ENCODE assay signal across 28 cellular contexts in the genomic region with DNA sequence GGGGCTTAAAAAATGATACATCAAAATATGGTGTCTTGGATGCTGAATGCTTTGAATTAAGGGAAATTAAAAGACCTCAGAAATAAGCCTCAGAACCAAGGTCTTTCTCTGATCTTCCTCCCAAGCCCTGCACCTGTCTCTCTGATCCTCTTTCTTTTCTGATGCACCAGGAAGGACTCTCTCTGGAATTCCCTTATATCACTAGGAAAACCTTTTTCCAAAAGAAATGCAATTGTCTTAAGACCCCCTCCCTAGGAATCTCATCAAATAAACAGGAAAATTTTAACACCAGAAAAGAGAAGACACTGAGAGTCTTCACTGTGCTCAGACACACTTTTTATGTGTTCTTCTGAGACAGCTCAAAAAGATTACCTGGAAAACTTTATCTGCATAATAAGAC.
"Had no signal": no experiment of that assay in that cellular context is flagged by ENCODE, and none has a peak within 500 bp of the region (broad histone marks: within the 10 kb centered on the region; RNA-seq: fewer than 3 reads in every experiment).

No MANE protein-coding gene starts in this region.

- ATAC-seq: effector memory CD8-positive, alpha-beta T cell; heart right ventricle; left ventricle myocardium superior; lower lobe of right lung; natural killer cell; psoas muscle; right cardiac atrium; stimulated activated naive B cell treated with anti-CD40 and anti-IgM and Interleukin-4, amounts not matched to agents 10 μg/mL and 1 μg/mL and 100 μg/mL, for 72 hours had no signal

- H3K4me3 Mint-ChIP-seq: effector memory CD8-positive, alpha-beta T cell; memory B cell; natural killer cell; stimulated activated naive B cell treated with anti-CD40 and anti-IgM and Interleukin-4, amounts not matched to agents 10 μg/mL and 1 μg/mL and 100 μg/mL, for 72 hours; stimulated activated naive CD8-positive, alpha-beta T cell treated with anti-CD3 and anti-CD28 coated beads, Interleukin-15, Interleukin-2, amounts not matched to agents 100 ng/mL and 50 ng/mL, for 24 hours had no signal

- H3K36me3 Mint-ChIP-seq: memory B cell; stimulated activated naive B cell treated with anti-CD40 and anti-IgM and Interleukin-4, amounts not matched to agents 10 μg/mL and 1 μg/mL and 100 μg/mL, for 72 hours had no signal

- H3K27me3 Mint-ChIP-seq: effector memory CD8-positive, alpha-beta T cell; stimulated activated naive B cell treated with anti-CD40 and anti-IgM and Interleukin-4, amounts not matched to agents 10 μg/mL and 1 μg/mL and 100 μg/mL, for 72 hours had no signal

- H3K9me3 Mint-ChIP-seq: effector memory CD8-positive, alpha-beta T cell; memory B cell; stimulated activated naive B cell treated with anti-CD40 and anti-IgM and Interleukin-4, amounts not matched to agents 10 μg/mL and 1 μg/mL and 100 μg/mL, for 72 hours; stimulated activated naive CD8-positive, alpha-beta T cell treated with anti-CD3 and anti-CD28 coated beads, Interleukin-15, Interleukin-2, amounts not matched to agents 100 ng/mL and 50 ng/mL, for 24 hours had no signal

- H3K27ac ChIP-seq: esophagus squamous epithelium, heart right ventricle, lower lobe of right lung, ovary, psoas muscle, sigmoid colon, thoracic aorta, tibial nerve, upper lobe of left lung had no signal

- FAIRE-seq: endometrium, keratinocyte, urothelium cell line had no signal

- H3K4me1 ChIP-seq: psoas muscle, upper lobe of left lung had no signal

- H3K9me3 ChIP-seq: lower lobe of right lung, ovary, psoas muscle, sigmoid colon, thoracic aorta, upper lobe of left lung had no signal

- H3K4me3 ChIP-seq: esophagus squamous epithelium, heart right ventricle, lower lobe of right lung, ovary, psoas muscle, sigmoid colon, thoracic aorta, tibial nerve, upper lobe of left lung had no signal

- H3K27ac Mint-ChIP-seq: effector memory CD8-positive, alpha-beta T cell; memory B cell; natural killer cell; stimulated activated naive B cell treated with anti-CD40 and anti-IgM and Interleukin-4, amounts not matched to agents 10 μg/mL and 1 μg/mL and 100 μg/mL, for 72 hours; stimulated activated naive CD8-positive, alpha-beta T cell treated with anti-CD3 and anti-CD28 coated beads, Interleukin-15, Interleukin-2, amounts not matched to agents 100 ng/mL and 50 ng/mL, for 24 hours had no signal

- DNase-seq: cortex of kidney; effector memory CD8-positive, alpha-beta T cell; erythroblast; esophagus squamous epithelium; foreskin melanocyte; glutamatergic neuron; heart right ventricle; hippocampal formation; left ventricle myocardium superior; lower lobe of right lung; natural killer cell; occipital lobe; ovary; posterior cingulate gyrus; psoas muscle; right cardiac atrium; sigmoid colon; stimulated activated CD4-positive, alpha-beta T cell treated with anti-CD3 and anti-CD28 coated beads, Interleukin-2, amount 100 ng/mL, for 24 hours; stimulated activated CD4-positive, alpha-beta T cell treated with anti-CD3 and anti-CD28 coated beads, Interleukin-4, amount 100 ng/mL, for 4 hours; stimulated activated naive B cell treated with anti-CD40 and anti-IgM and Interleukin-4, amounts not matched to agents 10 μg/mL and 1 μg/mL and 100 μg/mL, for 72 hours; upper lobe of left lung had no signal

- H3K4me1 Mint-ChIP-seq: memory B cell; natural killer cell; stimulated activated naive B cell treated with anti-CD40 and anti-IgM and Interleukin-4, amounts not matched to agents 10 μg/mL and 1 μg/mL and 100 μg/mL, for 72 hours had no signal

- H3K36me3 ChIP-seq: esophagus squamous epithelium, heart right ventricle, lower lobe of right lung, ovary, sigmoid colon, thoracic aorta, tibial nerve, upper lobe of left lung had no signal

- H3K27me3 ChIP-seq: esophagus squamous epithelium, heart right ventricle, sigmoid colon, tibial nerve, upper lobe of left lung had no signal
